Comparison of ENCODE assay signal across 2 cellular contexts in the genomic region with DNA sequence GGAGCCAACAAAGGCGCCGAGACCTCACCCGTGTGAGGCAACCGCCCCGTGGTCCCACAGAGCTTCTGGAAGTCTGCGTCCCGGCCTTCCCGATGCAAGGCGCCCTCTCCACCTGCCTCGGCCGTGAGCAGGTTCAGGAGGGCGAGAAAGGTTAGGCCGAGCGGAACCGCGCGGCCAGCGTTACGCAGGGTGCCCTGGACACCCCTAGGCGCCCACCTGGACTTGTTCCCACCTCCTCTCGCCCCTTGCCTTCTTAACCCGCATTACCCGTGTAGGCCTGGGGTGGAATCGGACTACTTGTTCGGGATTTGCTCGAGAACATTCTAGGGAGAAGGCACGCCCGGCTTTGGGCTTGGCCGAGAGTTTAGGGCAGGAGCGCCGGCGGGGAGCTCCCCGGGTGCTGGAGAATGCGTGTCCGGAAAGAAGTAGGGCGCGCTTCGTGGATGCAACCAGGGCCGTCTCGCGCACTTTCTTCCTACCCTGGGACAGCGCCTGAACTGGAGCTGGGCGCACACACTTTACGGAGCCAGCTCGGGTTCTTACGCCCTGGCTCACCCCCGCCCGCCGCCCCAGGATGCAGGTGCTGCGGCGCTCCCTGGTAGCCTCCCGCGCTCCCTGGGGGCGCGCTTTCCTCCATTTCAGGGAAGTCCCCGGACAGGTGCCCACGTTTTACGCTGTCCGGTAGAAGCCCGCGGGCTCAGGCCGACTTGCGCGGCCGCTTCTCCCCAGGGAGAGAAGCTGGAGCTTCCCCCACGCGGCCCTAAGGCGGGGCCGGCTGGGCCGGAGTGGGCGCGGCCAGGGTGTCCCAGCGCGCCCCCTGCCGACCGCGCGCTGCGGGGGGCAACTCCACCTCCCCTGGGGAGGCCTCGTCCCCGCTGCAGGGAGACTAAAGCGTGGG.
TF ChIP-seq lines count a peak whose summit lies in the region.

No MANE protein-coding gene starts in this region.

TF ChIP-seq in liver, 16 proteins besides CTCF, POLR2A, EP300 and RAD21:
- TF ChIP-seq, protein P1, sequence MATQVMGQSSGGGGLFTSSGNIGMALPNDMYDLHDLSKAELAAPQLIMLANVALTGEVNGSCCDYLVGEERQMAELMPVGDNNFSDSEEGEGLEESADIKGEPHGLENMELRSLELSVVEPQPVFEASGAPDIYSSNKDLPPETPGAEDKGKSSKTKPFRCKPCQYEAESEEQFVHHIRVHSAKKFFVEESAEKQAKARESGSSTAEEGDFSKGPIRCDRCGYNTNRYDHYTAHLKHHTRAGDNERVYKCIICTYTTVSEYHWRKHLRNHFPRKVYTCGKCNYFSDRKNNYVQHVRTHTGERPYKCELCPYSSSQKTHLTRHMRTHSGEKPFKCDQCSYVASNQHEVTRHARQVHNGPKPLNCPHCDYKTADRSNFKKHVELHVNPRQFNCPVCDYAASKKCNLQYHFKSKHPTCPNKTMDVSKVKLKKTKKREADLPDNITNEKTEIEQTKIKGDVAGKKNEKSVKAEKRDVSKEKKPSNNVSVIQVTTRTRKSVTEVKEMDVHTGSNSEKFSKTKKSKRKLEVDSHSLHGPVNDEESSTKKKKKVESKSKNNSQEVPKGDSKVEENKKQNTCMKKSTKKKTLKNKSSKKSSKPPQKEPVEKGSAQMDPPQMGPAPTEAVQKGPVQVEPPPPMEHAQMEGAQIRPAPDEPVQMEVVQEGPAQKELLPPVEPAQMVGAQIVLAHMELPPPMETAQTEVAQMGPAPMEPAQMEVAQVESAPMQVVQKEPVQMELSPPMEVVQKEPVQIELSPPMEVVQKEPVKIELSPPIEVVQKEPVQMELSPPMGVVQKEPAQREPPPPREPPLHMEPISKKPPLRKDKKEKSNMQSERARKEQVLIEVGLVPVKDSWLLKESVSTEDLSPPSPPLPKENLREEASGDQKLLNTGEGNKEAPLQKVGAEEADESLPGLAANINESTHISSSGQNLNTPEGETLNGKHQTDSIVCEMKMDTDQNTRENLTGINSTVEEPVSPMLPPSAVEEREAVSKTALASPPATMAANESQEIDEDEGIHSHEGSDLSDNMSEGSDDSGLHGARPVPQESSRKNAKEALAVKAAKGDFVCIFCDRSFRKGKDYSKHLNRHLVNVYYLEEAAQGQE (IDR thresholded peaks at IDR 0.05) = no peak
- TF ChIP-seq, protein P2, sequence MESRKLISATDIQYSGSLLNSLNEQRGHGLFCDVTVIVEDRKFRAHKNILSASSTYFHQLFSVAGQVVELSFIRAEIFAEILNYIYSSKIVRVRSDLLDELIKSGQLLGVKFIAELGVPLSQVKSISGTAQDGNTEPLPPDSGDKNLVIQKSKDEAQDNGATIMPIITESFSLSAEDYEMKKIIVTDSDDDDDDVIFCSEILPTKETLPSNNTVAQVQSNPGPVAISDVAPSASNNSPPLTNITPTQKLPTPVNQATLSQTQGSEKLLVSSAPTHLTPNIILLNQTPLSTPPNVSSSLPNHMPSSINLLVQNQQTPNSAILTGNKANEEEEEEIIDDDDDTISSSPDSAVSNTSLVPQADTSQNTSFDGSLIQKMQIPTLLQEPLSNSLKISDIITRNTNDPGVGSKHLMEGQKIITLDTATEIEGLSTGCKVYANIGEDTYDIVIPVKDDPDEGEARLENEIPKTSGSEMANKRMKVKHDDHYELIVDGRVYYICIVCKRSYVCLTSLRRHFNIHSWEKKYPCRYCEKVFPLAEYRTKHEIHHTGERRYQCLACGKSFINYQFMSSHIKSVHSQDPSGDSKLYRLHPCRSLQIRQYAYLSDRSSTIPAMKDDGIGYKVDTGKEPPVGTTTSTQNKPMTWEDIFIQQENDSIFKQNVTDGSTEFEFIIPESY (IDR thresholded peaks at IDR 0.05) = no peak
- no peak for TF ChIP-seq JUND (IDR thresholded peaks at IDR 0.05)
- TF ChIP-seq, protein P3, sequence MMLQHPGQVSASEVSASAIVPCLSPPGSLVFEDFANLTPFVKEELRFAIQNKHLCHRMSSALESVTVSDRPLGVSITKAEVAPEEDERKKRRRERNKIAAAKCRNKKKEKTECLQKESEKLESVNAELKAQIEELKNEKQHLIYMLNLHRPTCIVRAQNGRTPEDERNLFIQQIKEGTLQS (IDR thresholded peaks at IDR 0.05) = no peak
- no peak for TF ChIP-seq EGR1 (IDR thresholded peaks at IDR 0.05; ENCODE audit: low read depth in 2 of 2)
- no peak for TF ChIP-seq HNF4G (IDR thresholded peaks at IDR 0.05)
- no peak for TF ChIP-seq GABPA (IDR thresholded peaks at IDR 0.05 in 1 of 2, conservative IDR thresholded peaks at IDR 0.05 in 1 of 2)
- TF ChIP-seq, protein P4, sequence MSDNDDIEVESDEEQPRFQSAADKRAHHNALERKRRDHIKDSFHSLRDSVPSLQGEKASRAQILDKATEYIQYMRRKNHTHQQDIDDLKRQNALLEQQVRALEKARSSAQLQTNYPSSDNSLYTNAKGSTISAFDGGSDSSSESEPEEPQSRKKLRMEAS (IDR thresholded peaks at IDR 0.05) = no peak
- TF ChIP-seq NR2F2 (IDR thresholded peaks at IDR 0.05) = no peak
- no peak for TF ChIP-seq RXRA (IDR thresholded peaks at IDR 0.05)

TF ChIP-seq in HepG2, 621 proteins besides CTCF, POLR2A, EP300 and RAD21 (continued from another document):
- TF ChIP-seq, protein P5, sequence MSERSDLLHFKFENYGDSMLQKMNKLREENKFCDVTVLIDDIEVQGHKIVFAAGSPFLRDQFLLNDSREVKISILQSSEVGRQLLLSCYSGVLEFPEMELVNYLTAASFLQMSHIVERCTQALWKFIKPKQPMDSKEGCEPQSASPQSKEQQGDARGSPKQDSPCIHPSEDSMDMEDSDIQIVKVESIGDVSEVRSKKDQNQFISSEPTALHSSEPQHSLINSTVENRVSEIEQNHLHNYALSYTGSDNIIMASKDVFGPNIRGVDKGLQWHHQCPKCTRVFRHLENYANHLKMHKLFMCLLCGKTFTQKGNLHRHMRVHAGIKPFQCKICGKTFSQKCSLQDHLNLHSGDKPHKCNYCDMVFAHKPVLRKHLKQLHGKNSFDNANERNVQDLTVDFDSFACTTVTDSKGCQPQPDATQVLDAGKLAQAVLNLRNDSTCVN (CRISPR knock-in tag; IDR thresholded peaks at IDR 0.05; ENCODE audit: borderline replicate concordance) = no peak
- TF ChIP-seq KLF13 (CRISPR knock-in tag; IDR thresholded peaks at IDR 0.05) (no peak), ZNF792 (CRISPR knock-in tag; IDR thresholded peaks at IDR 0.05) (no peak), ZNF253 (CRISPR knock-in tag; IDR thresholded peaks at IDR 0.05; ENCODE audit: borderline replicate concordance) (no peak), FOXK1 (CRISPR knock-in tag; IDR thresholded peaks at IDR 0.05; ENCODE audit: borderline replicate concordance, low read depth) (no peak), ARID2 (CRISPR knock-in tag; IDR thresholded peaks at IDR 0.05; ENCODE audit: borderline replicate concordance) (no peak), ZNF678 (CRISPR knock-in tag; IDR thresholded peaks at IDR 0.05) (no peak)
